Comparison of ENCODE assay signal across 1 cellular context in the genomic region with DNA sequence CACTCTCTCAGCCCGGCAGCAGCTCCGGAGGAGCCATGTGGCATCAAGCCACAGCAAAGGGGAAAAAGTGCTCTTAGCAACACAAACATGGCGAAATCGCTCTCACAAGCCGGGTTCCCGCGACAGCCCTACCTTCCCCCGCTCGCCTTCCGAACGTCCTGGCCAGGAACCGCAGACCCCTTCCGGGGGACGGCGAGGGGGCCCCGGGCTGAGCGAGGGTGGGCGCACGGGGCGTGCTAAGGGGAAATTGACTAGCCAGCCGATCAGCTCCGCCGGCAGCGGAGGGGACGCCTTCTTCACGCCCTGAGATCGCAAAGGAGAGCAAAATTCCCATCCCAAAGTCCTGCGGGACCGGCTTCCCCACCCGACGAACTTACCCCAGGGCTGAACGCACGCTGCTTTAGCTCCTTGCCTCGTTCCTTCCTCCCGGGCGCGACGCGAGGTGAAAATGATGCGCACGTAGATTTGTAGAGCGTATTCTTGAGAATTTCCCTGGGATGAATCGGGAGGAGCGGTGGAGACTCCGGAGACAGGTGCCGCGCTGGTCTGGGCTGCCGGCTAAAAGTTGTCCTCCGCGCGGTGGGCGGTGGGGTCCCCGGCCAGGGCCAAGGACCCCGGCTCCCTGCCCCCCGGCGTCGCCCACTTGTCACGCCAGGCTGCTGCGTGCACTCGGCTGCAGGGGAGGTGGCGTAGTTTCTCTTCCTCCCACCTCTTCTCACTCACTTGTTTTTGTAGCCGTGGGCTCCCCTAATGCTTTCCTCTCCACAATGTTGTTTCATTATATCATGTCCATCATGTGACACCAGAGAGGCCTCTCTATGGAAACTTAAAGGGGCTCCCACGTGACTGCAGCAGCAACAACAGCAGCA.
TF ChIP-seq lines count a peak whose summit lies in the region.

No MANE protein-coding gene starts in this region.

TF ChIP-seq in HepG2, 621 proteins besides CTCF, POLR2A, EP300 and RAD21 (continued from another document and continues in another):
- TF ChIP-seq, protein P1, sequence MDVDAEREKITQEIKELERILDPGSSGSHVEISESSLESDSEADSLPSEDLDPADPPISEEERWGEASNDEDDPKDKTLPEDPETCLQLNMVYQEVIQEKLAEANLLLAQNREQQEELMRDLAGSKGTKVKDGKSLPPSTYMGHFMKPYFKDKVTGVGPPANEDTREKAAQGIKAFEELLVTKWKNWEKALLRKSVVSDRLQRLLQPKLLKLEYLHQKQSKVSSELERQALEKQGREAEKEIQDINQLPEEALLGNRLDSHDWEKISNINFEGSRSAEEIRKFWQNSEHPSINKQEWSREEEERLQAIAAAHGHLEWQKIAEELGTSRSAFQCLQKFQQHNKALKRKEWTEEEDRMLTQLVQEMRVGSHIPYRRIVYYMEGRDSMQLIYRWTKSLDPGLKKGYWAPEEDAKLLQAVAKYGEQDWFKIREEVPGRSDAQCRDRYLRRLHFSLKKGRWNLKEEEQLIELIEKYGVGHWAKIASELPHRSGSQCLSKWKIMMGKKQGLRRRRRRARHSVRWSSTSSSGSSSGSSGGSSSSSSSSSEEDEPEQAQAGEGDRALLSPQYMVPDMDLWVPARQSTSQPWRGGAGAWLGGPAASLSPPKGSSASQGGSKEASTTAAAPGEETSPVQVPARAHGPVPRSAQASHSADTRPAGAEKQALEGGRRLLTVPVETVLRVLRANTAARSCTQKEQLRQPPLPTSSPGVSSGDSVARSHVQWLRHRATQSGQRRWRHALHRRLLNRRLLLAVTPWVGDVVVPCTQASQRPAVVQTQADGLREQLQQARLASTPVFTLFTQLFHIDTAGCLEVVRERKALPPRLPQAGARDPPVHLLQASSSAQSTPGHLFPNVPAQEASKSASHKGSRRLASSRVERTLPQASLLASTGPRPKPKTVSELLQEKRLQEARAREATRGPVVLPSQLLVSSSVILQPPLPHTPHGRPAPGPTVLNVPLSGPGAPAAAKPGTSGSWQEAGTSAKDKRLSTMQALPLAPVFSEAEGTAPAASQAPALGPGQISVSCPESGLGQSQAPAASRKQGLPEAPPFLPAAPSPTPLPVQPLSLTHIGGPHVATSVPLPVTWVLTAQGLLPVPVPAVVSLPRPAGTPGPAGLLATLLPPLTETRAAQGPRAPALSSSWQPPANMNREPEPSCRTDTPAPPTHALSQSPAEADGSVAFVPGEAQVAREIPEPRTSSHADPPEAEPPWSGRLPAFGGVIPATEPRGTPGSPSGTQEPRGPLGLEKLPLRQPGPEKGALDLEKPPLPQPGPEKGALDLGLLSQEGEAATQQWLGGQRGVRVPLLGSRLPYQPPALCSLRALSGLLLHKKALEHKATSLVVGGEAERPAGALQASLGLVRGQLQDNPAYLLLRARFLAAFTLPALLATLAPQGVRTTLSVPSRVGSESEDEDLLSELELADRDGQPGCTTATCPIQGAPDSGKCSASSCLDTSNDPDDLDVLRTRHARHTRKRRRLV (CRISPR knock-in tag; IDR thresholded peaks at IDR 0.05): no peak
- TF ChIP-seq FOXK1 (CRISPR knock-in tag; IDR thresholded peaks at IDR 0.05; ENCODE audit: borderline replicate concordance, low read depth): peak; percentile 74; the same call in 1 of the 2 replicates
- TF ChIP-seq HNRNPUL1 (IDR thresholded peaks at IDR 0.05; ENCODE audit: low read depth, low read length): no peak
- no peak for TF ChIP-seq NFKBIZ (CRISPR knock-in tag; IDR thresholded peaks at IDR 0.05)
- TF ChIP-seq ZNF674 (CRISPR knock-in tag; IDR thresholded peaks at IDR 0.05; ENCODE audit: low read depth): 0 out of 2 replicates have a peak, but pooled peaks have one; percentile 27
- TF ChIP-seq, protein P2, sequence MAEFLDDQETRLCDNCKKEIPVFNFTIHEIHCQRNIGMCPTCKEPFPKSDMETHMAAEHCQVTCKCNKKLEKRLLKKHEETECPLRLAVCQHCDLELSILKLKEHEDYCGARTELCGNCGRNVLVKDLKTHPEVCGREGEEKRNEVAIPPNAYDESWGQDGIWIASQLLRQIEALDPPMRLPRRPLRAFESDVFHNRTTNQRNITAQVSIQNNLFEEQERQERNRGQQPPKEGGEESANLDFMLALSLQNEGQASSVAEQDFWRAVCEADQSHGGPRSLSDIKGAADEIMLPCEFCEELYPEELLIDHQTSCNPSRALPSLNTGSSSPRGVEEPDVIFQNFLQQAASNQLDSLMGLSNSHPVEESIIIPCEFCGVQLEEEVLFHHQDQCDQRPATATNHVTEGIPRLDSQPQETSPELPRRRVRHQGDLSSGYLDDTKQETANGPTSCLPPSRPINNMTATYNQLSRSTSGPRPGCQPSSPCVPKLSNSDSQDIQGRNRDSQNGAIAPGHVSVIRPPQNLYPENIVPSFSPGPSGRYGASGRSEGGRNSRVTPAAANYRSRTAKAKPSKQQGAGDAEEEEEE (CRISPR knock-in tag; IDR thresholded peaks at IDR 0.05; ENCODE audit: borderline replicate concordance): no peak
- peak; percentile 22; the same call in 1 of the 2 replicates for TF ChIP-seq MYC (CRISPR knock-in tag; IDR thresholded peaks at IDR 0.05; ENCODE audit: borderline replicate concordance)
- no peak for TF ChIP-seq CCDC6 (CRISPR knock-in tag; IDR thresholded peaks at IDR 0.05)
- TF ChIP-seq, protein P3, sequence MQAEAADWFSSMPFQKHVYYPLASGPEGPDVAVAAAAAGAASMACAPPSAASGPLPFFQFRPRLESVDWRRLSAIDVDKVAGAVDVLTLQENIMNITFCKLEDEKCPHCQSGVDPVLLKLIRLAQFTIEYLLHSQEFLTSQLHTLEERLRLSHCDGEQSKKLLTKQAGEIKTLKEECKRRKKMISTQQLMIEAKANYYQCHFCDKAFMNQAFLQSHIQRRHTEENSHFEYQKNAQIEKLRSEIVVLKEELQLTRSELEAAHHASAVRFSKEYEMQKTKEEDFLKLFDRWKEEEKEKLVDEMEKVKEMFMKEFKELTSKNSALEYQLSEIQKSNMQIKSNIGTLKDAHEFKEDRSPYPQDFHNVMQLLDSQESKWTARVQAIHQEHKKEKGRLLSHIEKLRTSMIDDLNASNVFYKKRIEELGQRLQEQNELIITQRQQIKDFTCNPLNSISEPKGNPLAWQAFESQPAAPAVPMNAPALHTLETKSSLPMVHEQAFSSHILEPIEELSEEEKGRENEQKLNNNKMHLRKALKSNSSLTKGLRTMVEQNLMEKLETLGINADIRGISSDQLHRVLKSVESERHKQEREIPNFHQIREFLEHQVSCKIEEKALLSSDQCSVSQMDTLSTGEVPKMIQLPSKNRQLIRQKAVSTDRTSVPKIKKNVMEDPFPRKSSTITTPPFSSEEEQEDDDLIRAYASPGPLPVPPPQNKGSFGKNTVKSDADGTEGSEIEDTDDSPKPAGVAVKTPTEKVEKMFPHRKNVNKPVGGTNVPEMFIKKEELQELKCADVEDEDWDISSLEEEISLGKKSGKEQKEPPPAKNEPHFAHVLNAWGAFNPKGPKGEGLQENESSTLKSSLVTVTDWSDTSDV (CRISPR knock-in tag; IDR thresholded peaks at IDR 0.05): 0 out of 2 replicates have a peak, but pooled peaks have one; percentile 27
- TF ChIP-seq, protein P4, sequence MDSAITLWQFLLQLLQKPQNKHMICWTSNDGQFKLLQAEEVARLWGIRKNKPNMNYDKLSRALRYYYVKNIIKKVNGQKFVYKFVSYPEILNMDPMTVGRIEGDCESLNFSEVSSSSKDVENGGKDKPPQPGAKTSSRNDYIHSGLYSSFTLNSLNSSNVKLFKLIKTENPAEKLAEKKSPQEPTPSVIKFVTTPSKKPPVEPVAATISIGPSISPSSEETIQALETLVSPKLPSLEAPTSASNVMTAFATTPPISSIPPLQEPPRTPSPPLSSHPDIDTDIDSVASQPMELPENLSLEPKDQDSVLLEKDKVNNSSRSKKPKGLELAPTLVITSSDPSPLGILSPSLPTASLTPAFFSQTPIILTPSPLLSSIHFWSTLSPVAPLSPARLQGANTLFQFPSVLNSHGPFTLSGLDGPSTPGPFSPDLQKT (CRISPR knock-in tag; IDR thresholded peaks at IDR 0.05; ENCODE audit: borderline replicate concordance): no peak
- TF ChIP-seq, protein P5, sequence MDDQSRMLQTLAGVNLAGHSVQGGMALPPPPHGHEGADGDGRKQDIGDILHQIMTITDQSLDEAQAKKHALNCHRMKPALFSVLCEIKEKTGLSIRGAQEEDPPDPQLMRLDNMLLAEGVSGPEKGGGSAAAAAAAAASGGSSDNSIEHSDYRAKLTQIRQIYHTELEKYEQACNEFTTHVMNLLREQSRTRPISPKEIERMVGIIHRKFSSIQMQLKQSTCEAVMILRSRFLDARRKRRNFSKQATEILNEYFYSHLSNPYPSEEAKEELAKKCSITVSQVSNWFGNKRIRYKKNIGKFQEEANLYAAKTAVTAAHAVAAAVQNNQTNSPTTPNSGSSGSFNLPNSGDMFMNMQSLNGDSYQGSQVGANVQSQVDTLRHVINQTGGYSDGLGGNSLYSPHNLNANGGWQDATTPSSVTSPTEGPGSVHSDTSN (CRISPR knock-in tag; IDR thresholded peaks at IDR 0.05; ENCODE audit: borderline replicate concordance): no peak
- TF ChIP-seq BHLHE40 (IDR thresholded peaks at IDR 0.05; ENCODE audit: low read length): peak; percentile 56; the same call in 1 of the 2 replicates
- no peak for TF ChIP-seq ZNF569 (CRISPR knock-in tag; IDR thresholded peaks at IDR 0.05; ENCODE audit: borderline replicate concordance)
- TF ChIP-seq KAT7 (CRISPR knock-in tag; IDR thresholded peaks at IDR 0.05; ENCODE audit: borderline replicate concordance): peak; percentile 49; the same call in 1 of the 2 replicates
- 0 out of 2 replicates have a peak, but pooled peaks have one; percentile 37 for TF ChIP-seq HOXD1 (CRISPR knock-in tag; IDR thresholded peaks at IDR 0.05)
- no peak for TF ChIP-seq STAT5B (CRISPR knock-in tag; IDR thresholded peaks at IDR 0.05)
- TF ChIP-seq ZNF224 (CRISPR knock-in tag; IDR thresholded peaks at IDR 0.05): peak; percentile 23; the same call in 1 of the 2 replicates
- TF ChIP-seq CEBPB (IDR thresholded peaks at IDR 0.05; ENCODE audit: borderline replicate concordance, low read depth, low read length): peak; percentile 29; the same call in 1 of the 2 replicates
- TF ChIP-seq PHF8 (CRISPR knock-in tag; IDR thresholded peaks at IDR 0.05): peak; percentile 66; the same call in 1 of the 2 replicates
- TF ChIP-seq ATF7-NPFF (CRISPR knock-in tag; IDR thresholded peaks at IDR 0.05; ENCODE audit: low read depth): 0 out of 2 replicates have a peak, but pooled peaks have one; percentile 52
- TF ChIP-seq, protein P6, sequence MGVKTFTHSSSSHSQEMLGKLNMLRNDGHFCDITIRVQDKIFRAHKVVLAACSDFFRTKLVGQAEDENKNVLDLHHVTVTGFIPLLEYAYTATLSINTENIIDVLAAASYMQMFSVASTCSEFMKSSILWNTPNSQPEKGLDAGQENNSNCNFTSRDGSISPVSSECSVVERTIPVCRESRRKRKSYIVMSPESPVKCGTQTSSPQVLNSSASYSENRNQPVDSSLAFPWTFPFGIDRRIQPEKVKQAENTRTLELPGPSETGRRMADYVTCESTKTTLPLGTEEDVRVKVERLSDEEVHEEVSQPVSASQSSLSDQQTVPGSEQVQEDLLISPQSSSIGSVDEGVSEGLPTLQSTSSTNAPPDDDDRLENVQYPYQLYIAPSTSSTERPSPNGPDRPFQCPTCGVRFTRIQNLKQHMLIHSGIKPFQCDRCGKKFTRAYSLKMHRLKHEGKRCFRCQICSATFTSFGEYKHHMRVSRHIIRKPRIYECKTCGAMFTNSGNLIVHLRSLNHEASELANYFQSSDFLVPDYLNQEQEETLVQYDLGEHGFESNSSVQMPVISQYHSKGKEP (CRISPR knock-in tag; IDR thresholded peaks at IDR 0.05): no peak
- TF ChIP-seq ZNF253 (CRISPR knock-in tag; IDR thresholded peaks at IDR 0.05; ENCODE audit: borderline replicate concordance): no peak
- TF ChIP-seq ZNF367 (CRISPR knock-in tag; IDR thresholded peaks at IDR 0.05; ENCODE audit: borderline replicate concordance): peak; percentile 59; the same call in 1 of the 2 replicates
- no peak for TF ChIP-seq ZNF343 (CRISPR knock-in tag; IDR thresholded peaks at IDR 0.05)
- TF ChIP-seq, protein P7, sequence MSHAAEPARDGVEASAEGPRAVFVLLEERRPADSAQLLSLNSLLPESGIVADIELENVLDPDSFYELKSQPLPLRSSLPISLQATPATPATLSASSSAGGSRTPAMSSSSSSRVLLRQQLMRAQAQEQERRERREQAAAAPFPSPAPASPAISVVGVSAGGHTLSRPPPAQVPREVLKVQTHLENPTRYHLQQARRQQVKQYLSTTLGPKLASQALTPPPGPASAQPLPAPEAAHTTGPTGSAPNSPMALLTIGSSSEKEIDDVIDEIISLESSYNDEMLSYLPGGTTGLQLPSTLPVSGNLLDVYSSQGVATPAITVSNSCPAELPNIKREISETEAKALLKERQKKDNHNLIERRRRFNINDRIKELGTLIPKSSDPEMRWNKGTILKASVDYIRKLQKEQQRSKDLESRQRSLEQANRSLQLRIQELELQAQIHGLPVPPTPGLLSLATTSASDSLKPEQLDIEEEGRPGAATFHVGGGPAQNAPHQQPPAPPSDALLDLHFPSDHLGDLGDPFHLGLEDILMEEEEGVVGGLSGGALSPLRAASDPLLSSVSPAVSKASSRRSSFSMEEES (CRISPR knock-in tag; IDR thresholded peaks at IDR 0.05): peak; percentile 91
- no peak for TF ChIP-seq SOX6 (IDR thresholded peaks at IDR 0.05)
- TF ChIP-seq SOX6 (CRISPR knock-in tag; IDR thresholded peaks at IDR 0.05): 0 out of 2 replicates have a peak, but pooled peaks have one; percentile 37
- TF ChIP-seq ZNF557 (CRISPR knock-in tag; IDR thresholded peaks at IDR 0.05): no peak
- TF ChIP-seq SPEN (CRISPR knock-in tag; IDR thresholded peaks at IDR 0.05; ENCODE audit: low read depth): peak; percentile 42; the same call in 1 of the 2 replicates
- TF ChIP-seq, protein P8, sequence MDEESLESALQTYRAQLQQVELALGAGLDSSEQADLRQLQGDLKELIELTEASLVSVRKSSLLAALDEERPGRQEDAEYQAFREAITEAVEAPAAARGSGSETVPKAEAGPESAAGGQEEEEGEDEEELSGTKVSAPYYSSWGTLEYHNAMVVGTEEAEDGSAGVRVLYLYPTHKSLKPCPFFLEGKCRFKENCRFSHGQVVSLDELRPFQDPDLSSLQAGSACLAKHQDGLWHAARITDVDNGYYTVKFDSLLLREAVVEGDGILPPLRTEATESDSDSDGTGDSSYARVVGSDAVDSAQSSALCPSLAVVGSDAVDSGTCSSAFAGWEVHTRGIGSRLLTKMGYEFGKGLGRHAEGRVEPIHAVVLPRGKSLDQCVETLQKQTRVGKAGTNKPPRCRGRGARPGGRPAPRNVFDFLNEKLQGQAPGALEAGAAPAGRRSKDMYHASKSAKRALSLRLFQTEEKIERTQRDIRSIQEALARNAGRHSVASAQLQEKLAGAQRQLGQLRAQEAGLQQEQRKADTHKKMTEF (CRISPR knock-in tag; IDR thresholded peaks at IDR 0.05): peak; percentile 45; the same call in 1 of the 2 replicates
- TF ChIP-seq ZNF629 (CRISPR knock-in tag; conservative IDR thresholded peaks at IDR 0.05): no peak
- TF ChIP-seq MXI1 (IDR thresholded peaks at IDR 0.05; ENCODE audit: borderline replicate concordance, low read depth, low read length): peak; percentile 58; the same call in 1 of the 3 replicates
- peak; percentile 47; the same call in 1 of the 2 replicates for TF ChIP-seq POLR2AphosphoS5 (IDR thresholded peaks at IDR 0.05; ENCODE audit: low read depth, low read length)
- TF ChIP-seq YEATS4 (CRISPR knock-in tag; IDR thresholded peaks at IDR 0.05; ENCODE audit: borderline replicate concordance): peak; percentile 47; the same call in 1 of the 2 replicates
- no peak; the same call in 1 of the 2 replicates for TF ChIP-seq ARNT2 (CRISPR knock-in tag; IDR thresholded peaks at IDR 0.05; ENCODE audit: low read depth)
- TF ChIP-seq ISX (CRISPR knock-in tag; conservative IDR thresholded peaks at IDR 0.05): no peak
